In the genomic region with DNA sequence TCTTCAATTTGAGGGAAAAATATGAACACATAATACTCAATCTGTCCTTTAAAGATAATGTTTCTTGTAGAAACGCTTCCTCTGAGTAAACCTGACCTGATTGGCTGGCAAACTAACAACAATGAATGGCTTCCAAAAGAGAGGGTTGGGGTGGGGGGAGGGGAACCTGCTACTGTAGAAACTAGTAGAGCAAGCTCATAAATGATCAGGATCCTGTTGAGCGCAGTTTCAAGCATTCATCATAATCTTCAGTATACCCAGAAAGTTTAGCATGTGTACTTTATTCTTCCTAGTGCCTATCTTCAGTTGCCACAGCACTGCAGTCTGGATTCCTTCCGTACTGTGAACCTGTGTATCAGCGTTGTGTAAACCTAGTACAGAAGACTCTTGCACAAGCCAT, we compare ENCODE assay signal across 2 cellular contexts.
TF ChIP-seq lines count a peak whose summit lies in the region.

No MANE protein-coding gene starts in this region.

TF ChIP-seq in GM23338, 12 proteins besides CTCF, POLR2A, EP300 and RAD21:
- TF ChIP-seq, protein P1, sequence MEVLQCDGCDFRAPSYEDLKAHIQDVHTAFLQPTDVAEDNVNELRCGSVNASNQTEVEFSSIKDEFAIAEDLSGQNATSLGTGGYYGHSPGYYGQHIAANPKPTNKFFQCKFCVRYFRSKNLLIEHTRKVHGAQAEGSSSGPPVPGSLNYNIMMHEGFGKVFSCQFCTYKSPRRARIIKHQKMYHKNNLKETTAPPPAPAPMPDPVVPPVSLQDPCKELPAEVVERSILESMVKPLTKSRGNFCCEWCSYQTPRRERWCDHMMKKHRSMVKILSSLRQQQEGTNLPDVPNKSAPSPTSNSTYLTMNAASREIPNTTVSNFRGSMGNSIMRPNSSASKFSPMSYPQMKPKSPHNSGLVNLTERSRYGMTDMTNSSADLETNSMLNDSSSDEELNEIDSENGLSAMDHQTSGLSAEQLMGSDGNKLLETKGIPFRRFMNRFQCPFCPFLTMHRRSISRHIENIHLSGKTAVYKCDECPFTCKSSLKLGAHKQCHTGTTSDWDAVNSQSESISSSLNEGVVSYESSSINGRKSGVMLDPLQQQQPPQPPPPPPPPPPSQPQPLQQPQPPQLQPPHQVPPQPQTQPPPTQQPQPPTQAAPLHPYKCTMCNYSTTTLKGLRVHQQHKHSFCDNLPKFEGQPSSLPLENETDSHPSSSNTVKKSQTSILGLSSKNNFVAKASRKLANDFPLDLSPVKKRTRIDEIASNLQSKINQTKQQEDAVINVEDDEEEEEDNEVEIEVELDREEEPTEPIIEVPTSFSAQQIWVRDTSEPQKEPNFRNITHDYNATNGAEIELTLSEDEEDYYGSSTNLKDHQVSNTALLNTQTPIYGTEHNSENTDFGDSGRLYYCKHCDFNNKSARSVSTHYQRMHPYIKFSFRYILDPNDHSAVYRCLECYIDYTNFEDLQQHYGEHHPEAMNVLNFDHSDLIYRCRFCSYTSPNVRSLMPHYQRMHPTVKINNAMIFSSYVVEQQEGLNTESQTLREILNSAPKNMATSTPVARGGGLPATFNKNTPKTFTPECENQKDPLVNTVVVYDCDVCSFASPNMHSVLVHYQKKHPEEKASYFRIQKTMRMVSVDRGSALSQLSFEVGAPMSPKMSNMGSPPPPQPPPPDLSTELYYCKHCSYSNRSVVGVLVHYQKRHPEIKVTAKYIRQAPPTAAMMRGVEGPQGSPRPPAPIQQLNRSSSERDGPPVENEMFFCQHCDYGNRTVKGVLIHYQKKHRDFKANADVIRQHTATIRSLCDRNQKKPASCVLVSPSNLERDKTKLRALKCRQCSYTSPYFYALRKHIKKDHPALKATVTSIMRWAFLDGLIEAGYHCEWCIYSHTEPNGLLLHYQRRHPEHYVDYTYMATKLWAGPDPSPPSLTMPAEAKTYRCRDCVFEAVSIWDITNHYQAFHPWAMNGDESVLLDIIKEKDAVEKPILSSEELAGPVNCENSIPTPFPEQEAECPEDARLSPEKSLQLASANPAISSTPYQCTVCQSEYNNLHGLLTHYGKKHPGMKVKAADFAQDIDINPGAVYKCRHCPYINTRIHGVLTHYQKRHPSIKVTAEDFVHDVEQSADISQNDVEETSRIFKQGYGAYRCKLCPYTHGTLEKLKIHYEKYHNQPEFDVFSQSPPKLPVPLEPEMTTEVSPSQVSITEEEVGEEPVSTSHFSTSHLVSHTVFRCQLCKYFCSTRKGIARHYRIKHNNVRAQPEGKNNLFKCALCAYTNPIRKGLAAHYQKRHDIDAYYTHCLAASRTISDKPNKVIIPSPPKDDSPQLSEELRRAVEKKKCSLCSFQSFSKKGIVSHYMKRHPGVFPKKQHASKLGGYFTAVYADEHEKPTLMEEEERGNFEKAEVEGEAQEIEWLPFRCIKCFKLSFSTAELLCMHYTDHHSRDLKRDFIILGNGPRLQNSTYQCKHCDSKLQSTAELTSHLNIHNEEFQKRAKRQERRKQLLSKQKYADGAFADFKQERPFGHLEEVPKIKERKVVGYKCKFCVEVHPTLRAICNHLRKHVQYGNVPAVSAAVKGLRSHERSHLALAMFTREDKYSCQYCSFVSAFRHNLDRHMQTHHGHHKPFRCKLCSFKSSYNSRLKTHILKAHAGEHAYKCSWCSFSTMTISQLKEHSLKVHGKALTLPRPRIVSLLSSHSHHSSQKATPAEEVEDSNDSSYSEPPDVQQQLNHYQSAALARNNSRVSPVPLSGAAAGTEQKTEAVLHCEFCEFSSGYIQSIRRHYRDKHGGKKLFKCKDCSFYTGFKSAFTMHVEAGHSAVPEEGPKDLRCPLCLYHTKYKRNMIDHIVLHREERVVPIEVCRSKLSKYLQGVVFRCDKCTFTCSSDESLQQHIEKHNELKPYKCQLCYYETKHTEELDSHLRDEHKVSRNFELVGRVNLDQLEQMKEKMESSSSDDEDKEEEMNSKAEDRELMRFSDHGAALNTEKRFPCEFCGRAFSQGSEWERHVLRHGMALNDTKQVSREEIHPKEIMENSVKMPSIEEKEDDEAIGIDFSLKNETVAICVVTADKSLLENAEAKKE (CRISPR knock-in tag; IDR thresholded peaks at IDR 0.05): no peak
- TF ChIP-seq JUNB (IDR thresholded peaks at IDR 0.05; ENCODE audit: unreplicated experiment) (no peak), POLR2AphosphoS5 (IDR thresholded peaks at IDR 0.05; ENCODE audit: low read depth) (no peak), EZH2 (IDR thresholded peaks at IDR 0.05; ENCODE audit: low read depth, unreplicated experiment) (no peak), NANOG (IDR thresholded peaks at IDR 0.05; ENCODE audit: borderline replicate concordance) (no peak)
- TF ChIP-seq, protein P2, sequence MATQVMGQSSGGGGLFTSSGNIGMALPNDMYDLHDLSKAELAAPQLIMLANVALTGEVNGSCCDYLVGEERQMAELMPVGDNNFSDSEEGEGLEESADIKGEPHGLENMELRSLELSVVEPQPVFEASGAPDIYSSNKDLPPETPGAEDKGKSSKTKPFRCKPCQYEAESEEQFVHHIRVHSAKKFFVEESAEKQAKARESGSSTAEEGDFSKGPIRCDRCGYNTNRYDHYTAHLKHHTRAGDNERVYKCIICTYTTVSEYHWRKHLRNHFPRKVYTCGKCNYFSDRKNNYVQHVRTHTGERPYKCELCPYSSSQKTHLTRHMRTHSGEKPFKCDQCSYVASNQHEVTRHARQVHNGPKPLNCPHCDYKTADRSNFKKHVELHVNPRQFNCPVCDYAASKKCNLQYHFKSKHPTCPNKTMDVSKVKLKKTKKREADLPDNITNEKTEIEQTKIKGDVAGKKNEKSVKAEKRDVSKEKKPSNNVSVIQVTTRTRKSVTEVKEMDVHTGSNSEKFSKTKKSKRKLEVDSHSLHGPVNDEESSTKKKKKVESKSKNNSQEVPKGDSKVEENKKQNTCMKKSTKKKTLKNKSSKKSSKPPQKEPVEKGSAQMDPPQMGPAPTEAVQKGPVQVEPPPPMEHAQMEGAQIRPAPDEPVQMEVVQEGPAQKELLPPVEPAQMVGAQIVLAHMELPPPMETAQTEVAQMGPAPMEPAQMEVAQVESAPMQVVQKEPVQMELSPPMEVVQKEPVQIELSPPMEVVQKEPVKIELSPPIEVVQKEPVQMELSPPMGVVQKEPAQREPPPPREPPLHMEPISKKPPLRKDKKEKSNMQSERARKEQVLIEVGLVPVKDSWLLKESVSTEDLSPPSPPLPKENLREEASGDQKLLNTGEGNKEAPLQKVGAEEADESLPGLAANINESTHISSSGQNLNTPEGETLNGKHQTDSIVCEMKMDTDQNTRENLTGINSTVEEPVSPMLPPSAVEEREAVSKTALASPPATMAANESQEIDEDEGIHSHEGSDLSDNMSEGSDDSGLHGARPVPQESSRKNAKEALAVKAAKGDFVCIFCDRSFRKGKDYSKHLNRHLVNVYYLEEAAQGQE (IDR thresholded peaks at IDR 0.05; ENCODE audit: unreplicated experiment): no peak
TF ChIP-seq in GM23338: peak in this region for 0.

TF ChIP-seq in K562, 482 proteins besides CTCF, POLR2A, EP300 and RAD21 (continued from another document):
- TF ChIP-seq, protein P3, sequence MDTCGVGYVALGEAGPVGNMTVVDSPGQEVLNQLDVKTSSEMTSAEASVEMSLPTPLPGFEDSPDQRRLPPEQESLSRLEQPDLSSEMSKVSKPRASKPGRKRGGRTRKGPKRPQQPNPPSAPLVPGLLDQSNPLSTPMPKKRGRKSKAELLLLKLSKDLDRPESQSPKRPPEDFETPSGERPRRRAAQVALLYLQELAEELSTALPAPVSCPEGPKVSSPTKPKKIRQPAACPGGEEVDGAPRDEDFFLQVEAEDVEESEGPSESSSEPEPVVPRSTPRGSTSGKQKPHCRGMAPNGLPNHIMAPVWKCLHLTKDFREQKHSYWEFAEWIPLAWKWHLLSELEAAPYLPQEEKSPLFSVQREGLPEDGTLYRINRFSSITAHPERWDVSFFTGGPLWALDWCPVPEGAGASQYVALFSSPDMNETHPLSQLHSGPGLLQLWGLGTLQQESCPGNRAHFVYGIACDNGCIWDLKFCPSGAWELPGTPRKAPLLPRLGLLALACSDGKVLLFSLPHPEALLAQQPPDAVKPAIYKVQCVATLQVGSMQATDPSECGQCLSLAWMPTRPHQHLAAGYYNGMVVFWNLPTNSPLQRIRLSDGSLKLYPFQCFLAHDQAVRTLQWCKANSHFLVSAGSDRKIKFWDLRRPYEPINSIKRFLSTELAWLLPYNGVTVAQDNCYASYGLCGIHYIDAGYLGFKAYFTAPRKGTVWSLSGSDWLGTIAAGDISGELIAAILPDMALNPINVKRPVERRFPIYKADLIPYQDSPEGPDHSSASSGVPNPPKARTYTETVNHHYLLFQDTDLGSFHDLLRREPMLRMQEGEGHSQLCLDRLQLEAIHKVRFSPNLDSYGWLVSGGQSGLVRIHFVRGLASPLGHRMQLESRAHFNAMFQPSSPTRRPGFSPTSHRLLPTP (IDR thresholded peaks at IDR 0.05; ENCODE audit: borderline replicate concordance, extremely low read depth, insufficient read length): no peak
- no peak for TF ChIP-seq IFI16 (CRISPR knock-in tag; IDR thresholded peaks at IDR 0.05)
